ENCODE assay signal across 30 cellular contexts in the genomic region with DNA sequence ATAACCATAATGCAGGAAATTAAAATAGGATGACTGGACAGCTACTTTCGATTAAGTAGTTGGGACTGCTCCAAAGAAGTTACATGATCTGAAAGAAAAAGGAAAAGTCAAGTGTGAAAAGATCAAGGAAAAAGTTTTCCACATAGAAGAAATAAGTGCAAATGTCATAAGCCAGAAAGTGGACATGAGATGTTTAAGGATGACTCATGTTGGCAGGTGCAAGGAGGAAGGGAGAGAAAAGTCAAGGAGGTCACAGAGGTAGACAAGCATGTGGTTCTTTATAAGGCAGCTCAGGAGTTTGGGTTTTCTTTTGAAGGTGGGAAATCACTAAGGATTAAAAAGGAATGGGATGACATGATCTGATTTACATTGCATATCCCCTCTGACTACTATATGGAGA.
DNase-seq lines count a peak whose midpoint lies in the region; ATAC-seq, FAIRE-seq and TF ChIP-seq lines count a peak whose summit lies in the region.
"Had no signal": no experiment of that assay in that cellular context is flagged by ENCODE, and none has a peak within 500 bp of the region (broad histone marks: within the 10 kb centered on the region; RNA-seq: fewer than 3 reads in every experiment).

No MANE protein-coding gene starts in this region.

- no peak for TF ChIP-seq CTCF in MCF 10A (IDR thresholded peaks at IDR 0.05; ENCODE audit: unreplicated experiment)
- no peak for TF ChIP-seq CTCF in breast epithelium (IDR thresholded peaks at IDR 0.05)
- no peak for TF ChIP-seq CTCF in bronchial epithelial cell (IDR thresholded peaks at IDR 0.05; ENCODE audit: insufficient read depth, low read length, severe bottlenecking)
- no peak for TF ChIP-seq CTCF in tibial nerve (IDR thresholded peaks at IDR 0.05)

- no peak overlapping the region for H3K4me3 Mint-ChIP-seq in MCF 10A (ENCODE audit: unreplicated experiment)
- H3K4me3 Mint-ChIP-seq: CD4-positive, alpha-beta T cell; GM23338; H9 had no signal

- H3K4me3 ChIP-seq in breast epithelium, result no peak overlapping the region
- no peak overlapping the region for H3K4me3 ChIP-seq in bronchial epithelial cell (ENCODE audit: low read depth, low read length)
- H3K4me3 ChIP-seq in tibial nerve, result no peak overlapping the region
- H3K4me3 ChIP-seq: BLaER1, GM12878, GM23338 had no signal

- CTCF ChIA-PET in MCF 10A (lab: Yijun Ruan, JAX), result interaction anchor here (1.0 kb wide), 1 partner anchor 128 kb away, joined by 3 read pairs; no protein-coding TSS in a partner anchor

- no peak overlapping the region for H3K27ac ChIP-seq in breast epithelium
- no peak overlapping the region for H3K27ac ChIP-seq in tibial nerve
- H3K27ac ChIP-seq: BLaER1 had no signal

- DNase-seq in MCF 10A (ENCODE audit: unreplicated experiment), result peak; percentile 37
- no peak for DNase-seq in breast epithelium (ENCODE audit: low spot score in 2 of 2)
- peak; percentile 7 for DNase-seq in LoVo (ENCODE audit: low spot score)
- peak; percentile 2 for DNase-seq in bronchial epithelial cell (ENCODE audit: low read depth)
- no peak for DNase-seq in tibial nerve (ENCODE audit: low spot score in 2 of 2)
- no peak for DNase-seq in C1 segment of cervical spinal cord (lab: John Stamatoyannopoulos, UW)
- DNase-seq: 8988T; CD4-positive, alpha-beta T cell; COR-L47; DMS79; EL; GDM1; H9; Karpas-422; MV-4-11; NCI-H1105 treated with DMSO at 0.1 percent for 48 hours; NCI-H146; NCI-H1930; NCI-H2107; NCI-H446 treated with DMSO at 0.1 percent for 48 hours; NCI-H526; SK-N-SH; SW 1271 had no signal

- no peak for TF ChIP-seq POLR2A in breast epithelium (IDR thresholded peaks at IDR 0.05)
- no peak for TF ChIP-seq POLR2A in tibial nerve (IDR thresholded peaks at IDR 0.05)

- ATAC-seq in HG02884 (IDR thresholded peaks at IDR 0.05; ENCODE audit: unreplicated experiment), result no peak
- no peak for ATAC-seq in HG03521 (IDR thresholded peaks at IDR 0.05; ENCODE audit: unreplicated experiment)
- ATAC-seq: GM12878, GM23338, HepG2 had no signal

- H3K36me3 ChIP-seq in breast epithelium, result no peaks in the 10 kb centered on the region
- no peaks in the 10 kb centered on the region for H3K36me3 ChIP-seq in bronchial epithelial cell (ENCODE audit: control insufficient read depth, insufficient read depth, low read length)
- H3K36me3 ChIP-seq in tibial nerve, result no peaks in the 10 kb centered on the region
- H3K36me3 ChIP-seq: BLaER1 had no signal

- 49 to 55% methylated on average over 1 of the region's 1 CpG for WGBS in tibial nerve, 2 donors

- no peaks in the 10 kb centered on the region for H3K4me1 ChIP-seq in breast epithelium
- H3K4me1 ChIP-seq in tibial nerve, result peaks cover 0 to 4% (median 0%) of the 10 kb centered on the region in 4 donors
- H3K4me1 ChIP-seq: BLaER1 had no signal

- H3K9me3 Mint-ChIP-seq in MCF 10A (ENCODE audit: unreplicated experiment), result no peaks in the 10 kb centered on the region
- H3K9me3 Mint-ChIP-seq: CD4-positive, alpha-beta T cell; GM23338 had no signal

- intact Hi-C loops in MCF 10A (cut with micrococcal nuclease), result no loop called here
- intact Hi-C loops in breast epithelium (cut with DNase I; ENCODE audit: low total_unique reads), result no loop called here

- TF ChIP-seq EP300 in tibial nerve (IDR thresholded peaks at IDR 0.05), result no peak

- H3K9me3 ChIP-seq in breast epithelium (no peaks in the 10 kb centered on the region), tibial nerve (no peaks in the 10 kb centered on the region)
- H3K9me3 ChIP-seq: BLaER1, SK-N-SH had no signal

- no peaks in the 10 kb centered on the region for H3K27me3 ChIP-seq in breast epithelium
- H3K27me3 ChIP-seq in bronchial epithelial cell (ENCODE audit: control insufficient read depth, insufficient read depth, low read length), result no peaks in the 10 kb centered on the region
- H3K27me3 ChIP-seq in tibial nerve, result no peaks in the 10 kb centered on the region
- H3K27me3 ChIP-seq: BLaER1 had no signal

- POLR2A ChIA-PET in MCF 10A (lab: Yijun Ruan, JAX), result interaction anchor here (0.6 to 1.5 kb wide), 2 partner anchors 171 to 247 kb away, joined by 3 read pairs; no protein-coding TSS in a partner anchor

- no peak for FAIRE-seq in bronchial epithelial cell (lab: Jason Lieb, UNC)
- FAIRE-seq: GM12878, HepG2, RCC 7860 had no signal

- H3K36me3 Mint-ChIP-seq in MCF 10A (ENCODE audit: insufficient read depth, unreplicated experiment), result no peaks in the 10 kb centered on the region

- no peaks in the 10 kb centered on the region for H3K4me1 Mint-ChIP-seq in MCF 10A (ENCODE audit: insufficient read depth, unreplicated experiment)
- H3K4me1 Mint-ChIP-seq: GM23338, H9 had no signal

- H3K27me3 Mint-ChIP-seq in MCF 10A (ENCODE audit: insufficient read depth, unreplicated experiment), result no peaks in the 10 kb centered on the region
- H3K27me3 Mint-ChIP-seq: CD4-positive, alpha-beta T cell had no signal

- no TSS peak for BruUV-seq in MCF 10A (replicated peaks; lab: Mats Ljungman, UMichigan)

- no peak overlapping the region for H3K27ac Mint-ChIP-seq in MCF 10A (ENCODE audit: low read depth, unreplicated experiment)
- H3K27ac Mint-ChIP-seq: CD4-positive, alpha-beta T cell; GM23338; H9 had no signal

Comparison
In these comparisons a context has a peak if more than half of its experiments do, and no peak if none do; other contexts are left out.
1. DNase-seq: peak in MCF 10A (single experiment), LoVo (single experiment) and bronchial epithelial cell (single experiment); none in breast epithelium (0 of 2), tibial nerve (0 of 2) and C1 segment of cervical spinal cord (0 of 14).